ENCODE assay signal across 21 cellular contexts in genomic region chr19:10135551-10136334, GRCh38. TPM values are rescaled to one million over a fixed set of nuclear protein-coding genes. Genes with fewer than 3 reads are reported as not detected.
DNase-seq lines count a peak whose midpoint lies in the region; ATAC-seq, FAIRE-seq and TF ChIP-seq lines count a peak whose summit lies in the region.
"Had no signal": no experiment of that assay in that cellular context is flagged by ENCODE, and none has a peak within 500 bp of the region (broad histone marks: within the 10 kb centered on the region; RNA-seq: fewer than 3 reads in every experiment).

No MANE protein-coding gene starts in this region.

- ATAC-seq in lung (ENCODE audit: insufficient read depth, low FRiP score) (peak; percentile 49), HG02970 (IDR thresholded peaks at IDR 0.05; ENCODE audit: low FRiP score, unreplicated experiment) (no peak)
- ATAC-seq: GM23338, sciatic nerve had no signal

- H3K27ac ChIP-seq in H1 (ENCODE audit: low read depth, low read length) (no peak overlapping the region), lung (ENCODE audit: low read depth in 1 of 2, low read length in 1 of 2) (peak overlapping the region in 1 of 2 donors; percentile 71)
- H3K27ac ChIP-seq: ascending aorta, heart right ventricle, left ventricle myocardium inferior, SK-N-MC, transverse colon had no signal

- FAIRE-seq in D721Med (lab: Jason Lieb, UNC) (no peak), H1 (lab: Jason Lieb, UNC) (no peak)

- H4K5ac ChIP-seq in H1 (ENCODE audit: insufficient read length, low read depth, low read length): no peak overlapping the region

- H3K23me2 ChIP-seq in H1 (ENCODE audit: low read depth, low read length): no peaks in the 10 kb centered on the region

- H3K79me2 ChIP-seq in H1 (ENCODE audit: control insufficient read depth in 1 of 2, insufficient read depth in 2 of 2, low read length in 2 of 2): no peaks in the 10 kb centered on the region

- no peak overlapping the region for H3K4me2 ChIP-seq in H1 (ENCODE audit: insufficient read depth in 1 of 2, low read depth in 2 of 2, low read length in 2 of 2)
- H3K4me2 ChIP-seq: GM23338 had no signal

- no peak overlapping the region for H2AK5ac ChIP-seq in H1 (ENCODE audit: low read depth, low read length)

- no peak overlapping the region for H2BK5ac ChIP-seq in H1 (ENCODE audit: low read depth, low read length)

- H2BK20ac ChIP-seq in H1 (ENCODE audit: low read length): no peak overlapping the region

- H3K14ac ChIP-seq in H1 (ENCODE audit: insufficient read length): no peak overlapping the region

- TF ChIP-seq EP300 in H1 (IDR thresholded peaks at IDR 0.05; ENCODE audit: borderline replicate concordance in 1 of 2, low read depth in 2 of 2, low read length in 2 of 2): no peak

- H3K4me1 ChIP-seq in H1 (replicated peaks in 1 of 4; ENCODE audit: control insufficient read depth in 3 of 4, insufficient read depth in 4 of 4, low read length in 3 of 4) (no peaks in the 10 kb centered on the region), lung (ENCODE audit: control insufficient read depth in 2 of 2, insufficient read depth in 2 of 2, low read length in 2 of 2) (no peaks in the 10 kb centered on the region)
- H3K4me1 ChIP-seq: ascending aorta, left ventricle myocardium inferior, transverse colon had no signal

- no peak for TF ChIP-seq RAD21 in H1 (IDR thresholded peaks at IDR 0.05 in 1 of 2, conservative IDR thresholded peaks at IDR 0.05 in 1 of 2; ENCODE audit: low read depth in 2 of 2, low read length in 2 of 2)

- WGBS in H1 (ENCODE audit: extremely low coverage in 1 of 2, insufficient coverage in 1 of 2, insufficient read length in 1 of 2, insufficient replicate concordance in 2 of 2, low coverage in 1 of 2, low lambda C conversion rate in 2 of 2, missing lambda C conversion rate in 1 of 2), 2 experiments: 95% methylated on average over 35 of the region's 39 CpGs; no CpG with 5 or more reads in 1 of the 2 experiments
- WGBS in lung, 2 donors: 88 to 92% methylated on average over 39 of the region's 39 CpGs

- CTCF ChIA-PET in H1 (lab: Charles Lee; ENCODE audit: partially characterized antibody): interaction anchor here (1.2 kb wide), 1 partner anchor 114 kb away, joined by 3 read pairs; no protein-coding TSS in a partner anchor

- H2BK120ac ChIP-seq in H1 (replicated peaks; ENCODE audit: low read depth, low read length): no peak overlapping the region

- H4K8ac ChIP-seq in H1 (ENCODE audit: extremely low read depth, insufficient read depth, low read length): no peak overlapping the region; the same call in 1 of the 2 replicates

- H4K91ac ChIP-seq in H1 (replicated peaks; ENCODE audit: insufficient read length, low read length): no peak overlapping the region

- no peak overlapping the region for H2AFZ ChIP-seq in H1 (ENCODE audit: low read length)
- H2AFZ ChIP-seq: GM23338 had no signal

- H3K9ac ChIP-seq in H1 (replicated peaks in 1 of 4; ENCODE audit: extremely low read depth in 1 of 4, low read depth in 3 of 4, low read length in 3 of 4): no peak overlapping the region

- no peaks in the 10 kb centered on the region for H3K27me3 ChIP-seq in H7 (ENCODE audit: control insufficient read depth, insufficient read depth, low read length)
- H3K27me3 ChIP-seq in H1 (replicated peaks in 1 of 4; ENCODE audit: control insufficient read depth in 3 of 4, extremely low read depth in 1 of 4, insufficient read depth in 3 of 4, low read length in 3 of 4): no peaks in the 10 kb centered on the region
- H3K27me3 ChIP-seq in lung (ENCODE audit: control insufficient read depth, insufficient read depth): no peaks in the 10 kb centered on the region
- H3K27me3 ChIP-seq: ascending aorta, heart right ventricle, transverse colon had no signal

- POLR2A ChIA-PET in H1 (lab: Charles Lee; ENCODE audit: partially characterized antibody): interaction anchor here (0.5 to 29.1 kb wide), 5 partner anchors 13 to 198 kb away, joined by 3 to 412 read pairs (median 3); partner anchors contain the start of genes ANGPTL6, EIF3G, P2RY11 and PPAN

- peaks cover 3 to 23% of the 10 kb centered on the region in 2 experiments for H4K20me1 ChIP-seq in H1 (replicated peaks in 1 of 2; ENCODE audit: control insufficient read depth in 1 of 2, insufficient read depth in 2 of 2, low read length in 2 of 2)

- H2BK15ac ChIP-seq in H1 (ENCODE audit: low read length): no peak overlapping the region

- H3K36me3 ChIP-seq in H7 (replicated peaks; ENCODE audit: control insufficient read depth, insufficient read depth, low read length) (peaks cover 55% of the 10 kb centered on the region), H1 (ENCODE audit: control insufficient read depth in 2 of 4, insufficient read depth in 4 of 4, low read length in 3 of 4) (peaks cover 38 to 86% (median 67%) of the 10 kb centered on the region in 4 experiments), lung (ENCODE audit: control insufficient read depth in 2 of 2, insufficient read depth in 2 of 2, low read length in 2 of 2) (peaks cover 10 to 65% of the 10 kb centered on the region in 2 donors)

- TF ChIP-seq CTCF in D721Med (IDR thresholded peaks at IDR 0.05; ENCODE audit: insufficient read depth, missing control alignments) (no peak), H1 (IDR thresholded peaks at IDR 0.05; ENCODE audit: control extremely low read depth in 1 of 3, insufficient read depth in 1 of 3, low read depth in 1 of 3, low read length in 3 of 3) (no peak), lung (IDR thresholded peaks at IDR 0.05; ENCODE audit: control extremely low read depth, extremely low read depth) (no peak)

- H2BK12ac ChIP-seq in H1 (ENCODE audit: low read depth, low read length): no peak overlapping the region

- no peak overlapping the region for H3K23ac ChIP-seq in H1 (ENCODE audit: insufficient read length)

- H3K18ac ChIP-seq in H1 (ENCODE audit: extremely low read depth, low read length): no peak overlapping the region

- no peak for TF ChIP-seq POLR2A in H1 (IDR thresholded peaks at IDR 0.05; ENCODE audit: control extremely low read depth in 1 of 2, low read depth in 2 of 2, low read length in 2 of 2)

- DNase-seq in D721Med (ENCODE audit: insufficient read length, low spot score) (peak; percentile 10), H7 (peak; percentile 51), H1 (ENCODE audit: low read depth in 1 of 2, low spot score in 2 of 2) (no peak), lung (ENCODE audit: low spot score) (peak; percentile 66), 8988T (no peak)
- DNase-seq in activated effector memory CD4-positive, alpha-beta T cell treated with anti-CD3 and anti-CD28 coated beads, Interleukin-2, amount 50 U/mL, for 16 hours: no peak
- DNase-seq in activated T-cell treated with anti-CD3 and anti-CD28 coated beads, Interleukin-2, amount 50 U/mL, for 1 hour: no peak
- DNase-seq: activated CD4-positive, alpha-beta T cell treated with anti-CD3 and anti-CD28 coated beads for 4 hours; activated naive CD4-positive, alpha-beta T cell treated with anti-CD3 and anti-CD28 coated beads, Interleukin-2, amount 50 U/mL, for 16 hours; CD8-positive, alpha-beta memory T cell; central memory CD4-positive, alpha-beta T cell; heart right ventricle; left ventricle myocardium inferior; NCI-H1048; transverse colon had no signal

- H3K9me3 ChIP-seq in H1 (ENCODE audit: insufficient read depth in 2 of 2, low read depth in 1 of 2, low read length in 1 of 2): no peaks in the 10 kb centered on the region
- H3K9me3 ChIP-seq in lung (ENCODE audit: control insufficient read depth in 2 of 2, insufficient read depth in 1 of 2, low read length in 1 of 2): peaks cover 0 to 3% of the 10 kb centered on the region in 2 donors
- H3K9me3 ChIP-seq: ascending aorta, heart right ventricle, left ventricle myocardium inferior, transverse colon had no signal

- no peak overlapping the region for H3K4ac ChIP-seq in H1 (replicated peaks; ENCODE audit: insufficient read length, low read depth, low read length)

- H3K79me1 ChIP-seq in H1 (ENCODE audit: low read depth, low read length): no peaks in the 10 kb centered on the region

- H3K4me3 ChIP-seq in H7 (ENCODE audit: insufficient read depth, low read depth, low read length) (no peak overlapping the region), H1 (ENCODE audit: extremely low read depth in 1 of 4, insufficient read depth in 2 of 4, low read depth in 3 of 4, low read length in 4 of 4) (no peak overlapping the region), lung (no peak overlapping the region)
- H3K4me3 ChIP-seq: ascending aorta, GM23338, heart right ventricle, left ventricle myocardium inferior, SK-N-MC, transverse colon had no signal

- H3K56ac ChIP-seq in H1 (replicated peaks; ENCODE audit: insufficient read length, low read depth, low read length): no peak overlapping the region

RNA-seq across cellular contexts. Expression of gene EIF3G, which starts 16.0 kb away (rescaled TPM):
- 354 and 376 TPM in 2 replicates for total RNA-seq in H7 (2014; rRNA removed; shearing (Covaris generic))
- total RNA-seq in H1 (2021; fragmentation: NEBNext Ultra II Directional; extraction: Animal tissue kit (Norgen Biotek cat#: 25700)): 281 and 284 TPM in 2 replicates
- polyA plus RNA-seq in H1 (2011; rRNA removed) (238 and 426 TPM in 2 replicates), lung (100 to 1,000 TPM; 145 to 197 TPM)
- polyA plus RNA-seq in H1 (2011; cell fraction: cytosol; rRNA removed): 329 TPM
- 840 TPM for polyA plus RNA-seq in H1 (2011; cell fraction: nucleus; rRNA removed)
- 178 to 323 TPM (median 308 TPM) in 4 replicates for polyA plus RNA-seq in H1 (2012, experiment 1 of 2)
- 313 TPM for polyA plus RNA-seq in H1 (2012, experiment 2 of 2)
- 193 TPM for polyA plus RNA-seq in H1 (2013, experiment 1 of 2)
- 175 TPM for polyA plus RNA-seq in H1 (2013, experiment 2 of 2)
- 49.5 and 65.1 TPM in 2 replicates for polyA minus RNA-seq in H1 (2011; rRNA and poly(A)+ RNA removed)
- polyA minus RNA-seq in H1 (2011; cell fraction: cytosol; rRNA and poly(A)+ RNA removed): 92.7 TPM
- 110 TPM for polyA minus RNA-seq in H1 (2011; cell fraction: nucleus; rRNA and poly(A)+ RNA removed)
- 100 to 1,000 TPM; 164 to 187 TPM for total RNA-seq in lung

RNA-seq across cellular contexts. Expression of gene P2RY11, which starts 24.2 kb away (rescaled TPM):
- 0.87 and 6.2 TPM in 2 replicates for total RNA-seq in H7 (2014; rRNA removed; shearing (Covaris generic))
- 17.8 and 18.0 TPM in 2 replicates for total RNA-seq in H1 (2021; fragmentation: NEBNext Ultra II Directional; extraction: Animal tissue kit (Norgen Biotek cat#: 25700))
- polyA plus RNA-seq in H1 (2011; rRNA removed): 9.2 and 16.2 TPM in 2 replicates
- polyA plus RNA-seq in H1 (2011; cell fraction: cytosol; rRNA removed): 12.6 TPM
- polyA plus RNA-seq in H1 (2011; cell fraction: nucleus; rRNA removed): 21.5 TPM
- polyA plus RNA-seq in H1 (2012, experiment 1 of 2): 11.8 to 21.7 TPM (median 15.7 TPM) in 4 replicates
- 3.7 TPM for polyA plus RNA-seq in H1 (2012, experiment 2 of 2)
- 8.5 TPM for polyA plus RNA-seq in H1 (2013, experiment 1 of 2)
- 6.9 TPM for polyA plus RNA-seq in H1 (2013, experiment 2 of 2)
- 5.6 and 6.6 TPM in 2 replicates for polyA minus RNA-seq in H1 (2011; rRNA and poly(A)+ RNA removed)
- 9.8 TPM for polyA minus RNA-seq in H1 (2011; cell fraction: cytosol; rRNA and poly(A)+ RNA removed)
- 11.3 TPM for polyA minus RNA-seq in H1 (2011; cell fraction: nucleus; rRNA and poly(A)+ RNA removed)
- 10 to 100 TPM in 1 of 2 donors, 1 to 10 TPM in 1; 3.3 to 19.0 TPM for total RNA-seq in lung
- 10 to 100 TPM in 1 of 2 donors, 1 to 10 TPM in 1; 9.6 to 17.4 TPM for polyA plus RNA-seq in lung

RNA-seq across cellular contexts. Expression of gene PPAN, which starts 29.6 kb away (rescaled TPM):
- 52.9 and 54.4 TPM in 2 replicates for total RNA-seq in H7 (2014; rRNA removed; shearing (Covaris generic))
- 72.6 and 74.4 TPM in 2 replicates for total RNA-seq in H1 (2021; fragmentation: NEBNext Ultra II Directional; extraction: Animal tissue kit (Norgen Biotek cat#: 25700))
- polyA plus RNA-seq in H1 (2011; rRNA removed): 48.8 and 74.7 TPM in 2 replicates
- 72.1 TPM for polyA plus RNA-seq in H1 (2011; cell fraction: cytosol; rRNA removed)
- polyA plus RNA-seq in H1 (2011; cell fraction: nucleus; rRNA removed): 93.6 TPM
- polyA plus RNA-seq in H1 (2012, experiment 1 of 2): 38.2 to 69.3 TPM (median 62.8 TPM) in 4 replicates
- polyA plus RNA-seq in H1 (2012, experiment 2 of 2): 41.6 TPM
- polyA plus RNA-seq in H1 (2013, experiment 1 of 2): 41.1 TPM
- polyA plus RNA-seq in H1 (2013, experiment 2 of 2): 37.0 TPM
- 54.9 and 96.9 TPM in 2 replicates for polyA minus RNA-seq in H1 (2011; rRNA and poly(A)+ RNA removed)
- polyA minus RNA-seq in H1 (2011; cell fraction: cytosol; rRNA and poly(A)+ RNA removed): 52.8 TPM
- 45.3 TPM for polyA minus RNA-seq in H1 (2011; cell fraction: nucleus; rRNA and poly(A)+ RNA removed)
- 10 to 100 TPM; 15.0 to 51.8 TPM for total RNA-seq in lung
- 10 to 100 TPM; 43.2 to 61.4 TPM for polyA plus RNA-seq in lung
- total RNA-seq: ascending aorta had no signal

RNA-seq across cellular contexts. Expression of gene ANGPTL6, which starts 33.3 kb away (rescaled TPM):
- 0.15 TPM in 1 of 2 replicates, not detected in the other for total RNA-seq in H7 (2014; rRNA removed; shearing (Covaris generic))
- total RNA-seq in H1 (2021; fragmentation: NEBNext Ultra II Directional; extraction: Animal tissue kit (Norgen Biotek cat#: 25700)): not detected in 2 replicates
- polyA plus RNA-seq in H1 (2011; rRNA removed): 0.20 and 0.38 TPM in 2 replicates
- polyA plus RNA-seq in H1 (2011; cell fraction: cytosol; rRNA removed): 0.14 TPM
- polyA plus RNA-seq in H1 (2011; cell fraction: nucleus; rRNA removed): 0.27 TPM
- 0.13 TPM in 1 of 4 replicates, not detected in the others for polyA plus RNA-seq in H1 (2012, experiment 1 of 2)
- polyA plus RNA-seq in H1 (2012, experiment 2 of 2): not detected
- 0.18 TPM for polyA plus RNA-seq in H1 (2013, experiment 1 of 2)
- 0.11 TPM for polyA plus RNA-seq in H1 (2013, experiment 2 of 2)
- polyA minus RNA-seq in H1 (2011; rRNA and poly(A)+ RNA removed): 0.32 TPM in 1 of 2 replicates, not detected in the other
- not detected for polyA minus RNA-seq in H1 (2011; cell fraction: cytosol; rRNA and poly(A)+ RNA removed)
- not detected for polyA minus RNA-seq in H1 (2011; cell fraction: nucleus; rRNA and poly(A)+ RNA removed)
- 1 to 10 TPM in 1 of 2 donors, under 1 TPM in 1; 0.64 to 4.1 TPM for total RNA-seq in lung
- 1 to 10 TPM in 1 of 2 donors, under 1 TPM in 1; 0.93 to 1.3 TPM for polyA plus RNA-seq in lung
- total RNA-seq: ascending aorta, GM23338, left ventricle myocardium inferior, sciatic nerve had no signal
- polyA plus RNA-seq: GM23338, neural cell had no signal

RNA-seq across cellular contexts. Expression of gene SHFL, which starts 49.6 kb away (rescaled TPM):
- 14.4 and 20.4 TPM in 2 replicates for total RNA-seq in H7 (2014; rRNA removed; shearing (Covaris generic))
- 24.5 and 25.3 TPM in 2 replicates for total RNA-seq in H1 (2021; fragmentation: NEBNext Ultra II Directional; extraction: Animal tissue kit (Norgen Biotek cat#: 25700))
- 37.1 and 47.0 TPM in 2 replicates for polyA plus RNA-seq in H1 (2011; rRNA removed)
- 44.9 TPM for polyA plus RNA-seq in H1 (2011; cell fraction: cytosol; rRNA removed)
- 111 TPM for polyA plus RNA-seq in H1 (2011; cell fraction: nucleus; rRNA removed)
- 23.9 to 30.6 TPM (median 28.3 TPM) in 4 replicates for polyA plus RNA-seq in H1 (2012, experiment 1 of 2)
- polyA plus RNA-seq in H1 (2012, experiment 2 of 2): 22.6 TPM
- 25.2 TPM for polyA plus RNA-seq in H1 (2013, experiment 1 of 2)
- polyA plus RNA-seq in H1 (2013, experiment 2 of 2): 24.6 TPM
- 14.0 and 20.2 TPM in 2 replicates for polyA minus RNA-seq in H1 (2011; rRNA and poly(A)+ RNA removed)
- 17.1 TPM for polyA minus RNA-seq in H1 (2011; cell fraction: cytosol; rRNA and poly(A)+ RNA removed)
- polyA minus RNA-seq in H1 (2011; cell fraction: nucleus; rRNA and poly(A)+ RNA removed): 22.7 TPM
- total RNA-seq in lung: 10 to 100 TPM; 21.2 to 31.5 TPM
- 10 to 100 TPM; 35.1 to 43.5 TPM for polyA plus RNA-seq in lung

Comparison
In these comparisons a context has a peak if more than half of its experiments do, and no peak if none do; other contexts are left out.
1. DNase-seq: peak in D721Med (single experiment), H7 (single experiment) and lung (single experiment); none in H1 (0 of 2), activated effector memory CD4-positive, alpha-beta T cell treated with anti-CD3 and anti-CD28 coated beads, Interleukin-2, amount 50 U/mL, for 16 hours (single experiment), 8988T (single experiment) and activated T-cell treated with anti-CD3 and anti-CD28 coated beads, Interleukin-2, amount 50 U/mL, for 1 hour (single experiment).